In genomic region chr17:31476525-31477416, GRCh38 we compare ENCODE assay signal across 1 cellular context.
TF ChIP-seq lines count a peak whose summit lies in the region.

No MANE protein-coding gene starts in this region.

TF ChIP-seq in HepG2, 621 proteins besides CTCF, POLR2A, EP300 and RAD21 (continued from another document and continues in another):
- TF ChIP-seq ZNF512B (CRISPR knock-in tag; IDR thresholded peaks at IDR 0.05; ENCODE audit: borderline replicate concordance), result no peak
- peak; percentile 69 for TF ChIP-seq MED1 (CRISPR knock-in tag; IDR thresholded peaks at IDR 0.05)
- no peak for TF ChIP-seq ZKSCAN8 (CRISPR knock-in tag; IDR thresholded peaks at IDR 0.05; ENCODE audit: borderline replicate concordance)
- no peak for TF ChIP-seq GLI4 (CRISPR knock-in tag; IDR thresholded peaks at IDR 0.05; ENCODE audit: borderline replicate concordance)
- TF ChIP-seq NFE2L1 (CRISPR knock-in tag; IDR thresholded peaks at IDR 0.05; ENCODE audit: borderline replicate concordance), result no peak
- TF ChIP-seq ZNF510 (CRISPR knock-in tag; IDR thresholded peaks at IDR 0.05; ENCODE audit: low read depth), result no peak
- TF ChIP-seq ZFX (CRISPR knock-in tag; IDR thresholded peaks at IDR 0.05; ENCODE audit: low read depth), result peak; percentile 63
- no peak for TF ChIP-seq TCF12 (IDR thresholded peaks at IDR 0.05)
- TF ChIP-seq TCF12 (CRISPR knock-in tag; IDR thresholded peaks at IDR 0.05), result 0 out of 2 replicates have a peak, but pooled peaks have one; percentile 21
- no peak for TF ChIP-seq RCOR2 (CRISPR knock-in tag; IDR thresholded peaks at IDR 0.05)
- TF ChIP-seq ZNF331 (CRISPR knock-in tag; IDR thresholded peaks at IDR 0.05), result 0 out of 2 replicates have a peak, but pooled peaks have one; percentile 44
- no peak for TF ChIP-seq ZNF326 (CRISPR knock-in tag; IDR thresholded peaks at IDR 0.05; ENCODE audit: borderline replicate concordance)
- TF ChIP-seq POLR2G (IDR thresholded peaks at IDR 0.05; ENCODE audit: low read depth, low read length), result peak; percentile 51; the same call in 1 of the 2 replicates
- TF ChIP-seq ZNF574 (CRISPR knock-in tag; IDR thresholded peaks at IDR 0.05), result no peak
- TF ChIP-seq KLF9 (CRISPR knock-in tag; IDR thresholded peaks at IDR 0.05; ENCODE audit: low read depth), result no peak
- TF ChIP-seq ZBTB1 (CRISPR knock-in tag; IDR thresholded peaks at IDR 0.05; ENCODE audit: borderline replicate concordance), result no peak
- no peak for TF ChIP-seq ZNF24 (IDR thresholded peaks at IDR 0.05)
- no peak for TF ChIP-seq HNF4G (IDR thresholded peaks at IDR 0.05; ENCODE audit: borderline replicate concordance, low read depth, low read length)
- 0 out of 2 replicates have a peak, but pooled peaks have one; percentile 30 for TF ChIP-seq HNF4G (CRISPR knock-in tag; IDR thresholded peaks at IDR 0.05; ENCODE audit: borderline replicate concordance, low read depth)
- no peak for TF ChIP-seq TSC22D2 (CRISPR knock-in tag; IDR thresholded peaks at IDR 0.05; ENCODE audit: borderline replicate concordance)
- no peak for TF ChIP-seq NFAT5 (CRISPR knock-in tag; IDR thresholded peaks at IDR 0.05)
- no peak for TF ChIP-seq CHD4 (IDR thresholded peaks at IDR 0.05; ENCODE audit: borderline replicate concordance, low read length)
- peak; percentile 63; the same call in 1 of the 2 replicates for TF ChIP-seq THRA (CRISPR knock-in tag; IDR thresholded peaks at IDR 0.05; ENCODE audit: borderline replicate concordance)
- no peak; the same call in 1 of the 2 replicates for TF ChIP-seq KLF6 (CRISPR knock-in tag; IDR thresholded peaks at IDR 0.05)
- TF ChIP-seq ZNF354B (CRISPR knock-in tag; IDR thresholded peaks at IDR 0.05), result no peak
- 0 out of 2 replicates have a peak, but pooled peaks have one; percentile 19 for TF ChIP-seq DRAP1 (CRISPR knock-in tag; IDR thresholded peaks at IDR 0.05)
- no peak for TF ChIP-seq ARNT (IDR thresholded peaks at IDR 0.05)
- TF ChIP-seq ISL2 (CRISPR knock-in tag; IDR thresholded peaks at IDR 0.05), result no peak
- no peak for TF ChIP-seq ZNF142 (CRISPR knock-in tag; IDR thresholded peaks at IDR 0.05)
- no peak for TF ChIP-seq CBX5 (CRISPR knock-in tag; IDR thresholded peaks at IDR 0.05; ENCODE audit: borderline replicate concordance)
- no peak for TF ChIP-seq KDM3A (CRISPR knock-in tag; IDR thresholded peaks at IDR 0.05; ENCODE audit: low read depth)
- no peak for TF ChIP-seq ZNF569 (CRISPR knock-in tag; IDR thresholded peaks at IDR 0.05; ENCODE audit: borderline replicate concordance)
- TF ChIP-seq E2F1 (CRISPR knock-in tag; IDR thresholded peaks at IDR 0.05), result no peak
- peak; percentile 99 for TF ChIP-seq HIC2 (CRISPR knock-in tag; IDR thresholded peaks at IDR 0.05; ENCODE audit: low read depth)
- TF ChIP-seq KLF12 (CRISPR knock-in tag; IDR thresholded peaks at IDR 0.05; ENCODE audit: borderline replicate concordance), result no peak
- no peak for TF ChIP-seq DNMT3B (CRISPR knock-in tag; conservative IDR thresholded peaks at IDR 0.05)
- TF ChIP-seq MAZ (IDR thresholded peaks at IDR 0.05; ENCODE audit: borderline replicate concordance, low read depth, low read length), result no peak
- no peak for TF ChIP-seq MAZ (CRISPR knock-in tag; IDR thresholded peaks at IDR 0.05; ENCODE audit: low read depth)
